In genomic region chr20:32749914-32750637, GRCh38 we compare ENCODE assay signal across 24 cellular contexts. TPM values are rescaled to one million over a fixed set of nuclear protein-coding genes. Genes with fewer than 3 reads are reported as not detected.
DNase-seq lines count a peak whose midpoint lies in the region; ATAC-seq, FAIRE-seq and TF ChIP-seq lines count a peak whose summit lies in the region.
"Had no signal": no experiment of that assay in that cellular context is flagged by ENCODE, and none has a peak within 500 bp of the region (broad histone marks: within the 10 kb centered on the region; RNA-seq: fewer than 3 reads in every experiment).

No MANE protein-coding gene starts in this region.

- H3K79me2 ChIP-seq in ACC112 (ENCODE audit: control insufficient read depth, insufficient read depth, low read length, unreplicated experiment): no peaks in the 10 kb centered on the region
- H3K79me2 ChIP-seq in KMS-11 (ENCODE audit: insufficient read depth, low read depth): no peaks in the 10 kb centered on the region
- 0 out of 4 replicates have a peak, but pooled peaks cover 0 to 3% of the 10 kb centered on the region in 2 experiments for H3K79me2 ChIP-seq in H1 (ENCODE audit: control insufficient read depth in 1 of 2, insufficient read depth in 2 of 2, low read length in 2 of 2)

- H2BK15ac ChIP-seq in H1 (ENCODE audit: low read length) (no peak overlapping the region), mesenchymal stem cell (ENCODE audit: low read depth, poor library complexity, severe bottlenecking) (no peak overlapping the region)

- peak overlapping the region; percentile 95 for H4K5ac ChIP-seq in H1 (ENCODE audit: insufficient read length, low read depth, low read length)

- no peaks in the 10 kb centered on the region for H3K27me3 ChIP-seq in ACC112 (ENCODE audit: insufficient read depth, low read length)
- no peaks in the 10 kb centered on the region for H3K27me3 ChIP-seq in KMS-11 (ENCODE audit: insufficient read depth, low read depth)
- H3K27me3 ChIP-seq in H1 (replicated peaks in 1 of 4; ENCODE audit: control insufficient read depth in 3 of 4, extremely low read depth in 1 of 4, insufficient read depth in 3 of 4, low read length in 3 of 4): no peaks in the 10 kb centered on the region
- H3K27me3 ChIP-seq in mesenchymal stem cell (ENCODE audit: control insufficient read depth in 1 of 2, insufficient read depth in 1 of 2, low read length in 2 of 2): no peaks in the 10 kb centered on the region
- H3K27me3 ChIP-seq: upper lobe of right lung had no signal

- peak in 1 of 2 experiments; percentile 94; a peak in 1 of 3 replicates for TF ChIP-seq EP300 in H1 (IDR thresholded peaks at IDR 0.05; ENCODE audit: borderline replicate concordance in 1 of 2, low read depth in 2 of 2, low read length in 2 of 2)

- no peaks in the 10 kb centered on the region for H4K20me1 ChIP-seq in KMS-11 (ENCODE audit: insufficient read depth)
- H4K20me1 ChIP-seq in H1 (replicated peaks in 1 of 2; ENCODE audit: control insufficient read depth in 1 of 2, insufficient read depth in 2 of 2, low read length in 2 of 2): no peaks in the 10 kb centered on the region

- H4K91ac ChIP-seq in H1 (replicated peaks; ENCODE audit: insufficient read length, low read length) (peak overlapping the region; percentile 98), mesenchymal stem cell (ENCODE audit: low read length) (peak overlapping the region; percentile 48)

- H3K18ac ChIP-seq in H1 (ENCODE audit: extremely low read depth, low read length): peak overlapping the region; percentile 89
- H3K18ac ChIP-seq in mesenchymal stem cell (ENCODE audit: low read depth in 1 of 2, low read length in 2 of 2): peak overlapping the region in 1 of 2 experiments; percentile 72

- 0 out of 2 replicates have a peak overlapping the region, but pooled peaks have one; percentile 7 for H3K4me2 ChIP-seq in KMS-11
- peak overlapping the region; percentile 51 to 52 for H3K4me2 ChIP-seq in H1 (ENCODE audit: insufficient read depth in 1 of 2, low read depth in 2 of 2, low read length in 2 of 2)
- peak overlapping the region; percentile 37 for H3K4me2 ChIP-seq in mesenchymal stem cell (ENCODE audit: low read length, poor library complexity, severe bottlenecking)
- H3K4me2 ChIP-seq: A549 had no signal

- H3K23me2 ChIP-seq in H1 (ENCODE audit: low read depth, low read length): peaks cover 1% of the 10 kb centered on the region; the same call in 1 of the 2 replicates

- no peak overlapping the region for H4K8ac ChIP-seq in H1 (ENCODE audit: extremely low read depth, insufficient read depth, low read length)
- peak overlapping the region; percentile 93 for H4K8ac ChIP-seq in mesenchymal stem cell (ENCODE audit: low read length)

- H3K36me3 ChIP-seq in ACC112 (ENCODE audit: insufficient read depth, low read length) (no peaks in the 10 kb centered on the region), KMS-11 (ENCODE audit: insufficient read depth) (no peaks in the 10 kb centered on the region), H1 (ENCODE audit: control insufficient read depth in 2 of 4, insufficient read depth in 4 of 4, low read length in 3 of 4) (no peaks in the 10 kb centered on the region), mesenchymal stem cell (ENCODE audit: control insufficient read depth in 1 of 2, insufficient read depth in 2 of 2, low read depth in 1 of 2, low read length in 2 of 2) (no peaks in the 10 kb centered on the region)
- H3K36me3 ChIP-seq: upper lobe of right lung had no signal

- DNase-seq in H1 (ENCODE audit: low read depth in 1 of 2, low spot score in 2 of 2) (peak; percentile 77 to 79), mesenchymal stem cell (peak; percentile 79), coronary artery (ENCODE audit: low spot score) (no peak)
- DNase-seq: activated CD4-positive, CD25-positive, alpha-beta regulatory T cell; caudate nucleus; DMS153; foreskin fibroblast; naive thymus-derived CD8-positive, alpha-beta T cell; NCI-H1694; NCI-H446; SHP77 treated with DMSO at 0.1 percent for 48 hours; T-helper 2 cell; upper lobe of right lung had no signal

- peak overlapping the region; percentile 100 for H3K4ac ChIP-seq in H1 (replicated peaks; ENCODE audit: insufficient read length, low read depth, low read length)
- H3K4ac ChIP-seq in mesenchymal stem cell (ENCODE audit: low read depth in 1 of 2, low read length in 2 of 2): no peak overlapping the region

- H3K23ac ChIP-seq in H1 (ENCODE audit: insufficient read length) (no peak overlapping the region), mesenchymal stem cell (ENCODE audit: low read length in 2 of 2) (no peak overlapping the region)

- 14% methylated on average over 11 of the region's 11 CpGs; no CpG with 5 or more reads in 1 of the 2 experiments for WGBS in H1 (ENCODE audit: extremely low coverage in 1 of 2, insufficient coverage in 1 of 2, insufficient read length in 1 of 2, insufficient replicate concordance in 2 of 2, low coverage in 1 of 2, low lambda C conversion rate in 2 of 2, missing lambda C conversion rate in 1 of 2), 2 experiments
- 44% methylated on average over 7 of the region's 11 CpGs for WGBS in mesenchymal stem cell

- POLR2A ChIA-PET in H1 (lab: Charles Lee; ENCODE audit: partially characterized antibody): no interaction called here

- CTCF ChIA-PET in H1 (lab: Charles Lee; ENCODE audit: partially characterized antibody): no interaction called here

- H2AFZ ChIP-seq in ACC112 (ENCODE audit: low read length, unreplicated experiment) (peak overlapping the region; percentile 31), KMS-11 (ENCODE audit: low read depth) (peak overlapping the region; percentile 15; the same call in 1 of the 2 replicates), H1 (ENCODE audit: low read length) (no peak overlapping the region), mesenchymal stem cell (ENCODE audit: low read depth, low read length) (peak overlapping the region; percentile 72)

- TF ChIP-seq CTCF in KMS-11 (conservative IDR thresholded peaks at IDR 0.05; ENCODE audit: low read depth, low read length) (no peak), H1 (IDR thresholded peaks at IDR 0.05; ENCODE audit: control extremely low read depth in 1 of 3, insufficient read depth in 1 of 3, low read depth in 1 of 3, low read length in 3 of 3) (no peak), coronary artery (IDR thresholded peaks at IDR 0.05) (no peak)

- TF ChIP-seq POLR2A in H1 (IDR thresholded peaks at IDR 0.05; ENCODE audit: control extremely low read depth in 1 of 2, low read depth in 2 of 2, low read length in 2 of 2): peak; percentile 66 to 81

- H2BK120ac ChIP-seq in H1 (replicated peaks; ENCODE audit: low read depth, low read length) (peak overlapping the region; percentile 100), mesenchymal stem cell (ENCODE audit: low read depth, low read length) (peak overlapping the region; percentile 82)

- H3K9me3 ChIP-seq in H1 (ENCODE audit: insufficient read depth in 2 of 2, low read depth in 1 of 2, low read length in 1 of 2) (no peaks in the 10 kb centered on the region), mesenchymal stem cell (ENCODE audit: control insufficient read depth, low read length) (no peaks in the 10 kb centered on the region)
- H3K9me3 ChIP-seq: A549, upper lobe of right lung had no signal

- no peak overlapping the region for H3K14ac ChIP-seq in H1 (ENCODE audit: insufficient read length)
- H3K14ac ChIP-seq in mesenchymal stem cell (ENCODE audit: low read length in 2 of 2): peak overlapping the region in 1 of 2 experiments; percentile 28

- peak in 1 of 2 experiments; percentile 25; a peak in 1 of 4 replicates for TF ChIP-seq RAD21 in H1 (IDR thresholded peaks at IDR 0.05 in 1 of 2, conservative IDR thresholded peaks at IDR 0.05 in 1 of 2; ENCODE audit: low read depth in 2 of 2, low read length in 2 of 2)

- H3K9ac ChIP-seq in KMS-11 (no peak overlapping the region), H1 (replicated peaks in 1 of 4; ENCODE audit: extremely low read depth in 1 of 4, low read depth in 3 of 4, low read length in 3 of 4) (no peak overlapping the region), mesenchymal stem cell (ENCODE audit: low read length) (peak overlapping the region; percentile 17)

- H2BK5ac ChIP-seq in H1 (ENCODE audit: low read depth, low read length) (peak overlapping the region; percentile 99), mesenchymal stem cell (ENCODE audit: low read depth, low read length, poor library complexity, severe bottlenecking) (no peak overlapping the region)

- peak; percentile 45 for FAIRE-seq in H1 (lab: Jason Lieb, UNC)
- FAIRE-seq: A549, H54 had no signal

- H2BK12ac ChIP-seq in H1 (ENCODE audit: low read depth, low read length): peak overlapping the region; percentile 99
- H2BK12ac ChIP-seq in mesenchymal stem cell (ENCODE audit: low read length in 2 of 2): peak overlapping the region in 1 of 2 experiments; percentile 64

- H3K56ac ChIP-seq in H1 (replicated peaks; ENCODE audit: insufficient read length, low read depth, low read length): peak overlapping the region; percentile 95

- ATAC-seq in HG03565 (IDR thresholded peaks at IDR 0.05; ENCODE audit: unreplicated experiment) (no peak), HG03097 (IDR thresholded peaks at IDR 0.05; ENCODE audit: low FRiP score, unreplicated experiment) (no peak), GM18519 (IDR thresholded peaks at IDR 0.05; ENCODE audit: low FRiP score, unreplicated experiment) (no peak)
- ATAC-seq: A549; activated T-helper 17 cell treated with anti-CD3 and anti-CD28 coated beads, Interleukin-2, amount 50 U/mL, for 72 hours; naive thymus-derived CD8-positive, alpha-beta T cell; stimulated activated effector memory CD8-positive, alpha-beta T cell treated with anti-CD3 and anti-CD28 coated beads, Interleukin-12 subunit alpha, Interleukin-12 subunit beta, amount 100 ng/mL, for 72 hours; upper lobe of right lung had no signal

- H2AK5ac ChIP-seq in H1 (ENCODE audit: low read depth, low read length) (peak overlapping the region; percentile 100), mesenchymal stem cell (ENCODE audit: low read length, severe bottlenecking) (no peak overlapping the region)

- H3K4me3 ChIP-seq in ACC112 (ENCODE audit: low read depth, low read length) (no peak overlapping the region), KMS-11 (IDR thresholded peaks at IDR 0.05; ENCODE audit: insufficient read depth, low read depth, low read length) (no peak overlapping the region), H1 (ENCODE audit: extremely low read depth in 1 of 4, insufficient read depth in 2 of 4, low read depth in 3 of 4, low read length in 4 of 4) (peak overlapping the region in 1 of 4 experiments; percentile 42; a peak in 2 of 8 replicates), mesenchymal stem cell (ENCODE audit: insufficient read depth in 1 of 2, low read depth in 1 of 2, low read length in 2 of 2) (no peak overlapping the region), coronary artery (no peak overlapping the region)
- H3K4me3 ChIP-seq: A549, lung, upper lobe of right lung had no signal

- H2BK20ac ChIP-seq in H1 (ENCODE audit: low read length): peak overlapping the region; percentile 89

- H3K27ac ChIP-seq in ACC112 (ENCODE audit: low read depth, low read length) (no peak overlapping the region), KMS-11 (no peak overlapping the region), H1 (ENCODE audit: low read depth, low read length) (peak overlapping the region; percentile 80), mesenchymal stem cell (ENCODE audit: low read length, poor library complexity, severe bottlenecking) (peak overlapping the region; percentile 25), coronary artery (no peak overlapping the region)
- H3K27ac ChIP-seq: C4-2B, upper lobe of right lung had no signal

- H3K4me1 ChIP-seq in ACC112 (ENCODE audit: control insufficient read depth, insufficient read depth, low read length, unreplicated experiment) (peaks cover 43% of the 10 kb centered on the region), KMS-11 (ENCODE audit: low read depth, poor library complexity, severe bottlenecking) (peaks cover 23% of the 10 kb centered on the region), H1 (replicated peaks in 1 of 4; ENCODE audit: control insufficient read depth in 3 of 4, insufficient read depth in 4 of 4, low read length in 3 of 4) (peaks cover 17 to 27% (median 25%) of the 10 kb centered on the region in 4 experiments), mesenchymal stem cell (ENCODE audit: control insufficient read depth, insufficient read depth, low read depth, low read length) (peaks cover 10% of the 10 kb centered on the region)
- H3K4me1 ChIP-seq: upper lobe of right lung had no signal

- no peaks in the 10 kb centered on the region for H3K79me1 ChIP-seq in H1 (ENCODE audit: low read depth, low read length)
- H3K79me1 ChIP-seq in mesenchymal stem cell (replicated peaks; ENCODE audit: low read length, poor library complexity, severe bottlenecking): no peaks in the 10 kb centered on the region

RNA-seq across cellular contexts. Expression of gene COMMD7, which starts 6.8 kb away (rescaled TPM):
- 48.8 and 48.9 TPM in 2 replicates for total RNA-seq in H1 (2021; fragmentation: NEBNext Ultra II Directional; extraction: Animal tissue kit (Norgen Biotek cat#: 25700))
- 39.4 and 39.8 TPM in 2 replicates for polyA plus RNA-seq in H1 (2011; rRNA removed)
- polyA plus RNA-seq in H1 (2011; cell fraction: cytosol; rRNA removed): 41.8 TPM
- polyA plus RNA-seq in H1 (2011; cell fraction: nucleus; rRNA removed): 37.4 TPM
- polyA plus RNA-seq in H1 (2012, experiment 1 of 2): 37.7 to 43.8 TPM (median 39.0 TPM) in 4 replicates
- polyA plus RNA-seq in H1 (2012, experiment 2 of 2): 51.1 TPM
- 50.4 TPM for polyA plus RNA-seq in H1 (2013, experiment 1 of 2)
- polyA plus RNA-seq in H1 (2013, experiment 2 of 2): 48.5 TPM
- polyA minus RNA-seq in H1 (2011; rRNA and poly(A)+ RNA removed): 26.8 and 28.1 TPM in 2 replicates
- polyA minus RNA-seq in H1 (2011; cell fraction: cytosol; rRNA and poly(A)+ RNA removed): 16.2 TPM
- polyA minus RNA-seq in H1 (2011; cell fraction: nucleus; rRNA and poly(A)+ RNA removed): 27.2 TPM
- 75.5 TPM for polyA plus RNA-seq in mesenchymal stem cell (2013, experiment 1 of 2)
- polyA plus RNA-seq in mesenchymal stem cell (2013, experiment 2 of 2): 79.7 TPM

RNA-seq across cellular contexts. Expression of gene DNMT3B, which starts 12.1 kb away (rescaled TPM):
- total RNA-seq in H1 (2021; fragmentation: NEBNext Ultra II Directional; extraction: Animal tissue kit (Norgen Biotek cat#: 25700)): 1,016 and 1,038 TPM in 2 replicates
- polyA plus RNA-seq in H1 (2011; rRNA removed): 433 and 469 TPM in 2 replicates
- polyA plus RNA-seq in H1 (2011; cell fraction: cytosol; rRNA removed): 457 TPM
- polyA plus RNA-seq in H1 (2011; cell fraction: nucleus; rRNA removed): 676 TPM
- 568 to 702 TPM (median 611 TPM) in 4 replicates for polyA plus RNA-seq in H1 (2012, experiment 1 of 2)
- polyA plus RNA-seq in H1 (2012, experiment 2 of 2): 410 TPM
- polyA plus RNA-seq in H1 (2013, experiment 1 of 2): 587 TPM
- polyA plus RNA-seq in H1 (2013, experiment 2 of 2): 555 TPM
- polyA minus RNA-seq in H1 (2011; rRNA and poly(A)+ RNA removed): 327 and 359 TPM in 2 replicates
- polyA minus RNA-seq in H1 (2011; cell fraction: cytosol; rRNA and poly(A)+ RNA removed): 389 TPM
- polyA minus RNA-seq in H1 (2011; cell fraction: nucleus; rRNA and poly(A)+ RNA removed): 257 TPM
- polyA plus RNA-seq in mesenchymal stem cell (2013, experiment 1 of 2): 3.1 TPM
- polyA plus RNA-seq in mesenchymal stem cell (2013, experiment 2 of 2): 2.9 TPM

Comparison
In these comparisons a context has a peak if more than half of its experiments do, and no peak if none do; other contexts are left out.
1. H3K27ac ChIP-seq: peak in H1 (single experiment) and mesenchymal stem cell (single experiment); none in ACC112 (single experiment), KMS-11 (single experiment) and coronary artery (0 of 2).
2. Peak in every context shown above with its lines, with median percentiles within 50 percentile points of each other: H3K4me2 ChIP-seq.